In genomic region chr14:78566017-78566858, GRCh38 we compare ENCODE assay signal across 8 cellular contexts.
DNase-seq lines count a peak whose midpoint lies in the region; ATAC-seq, FAIRE-seq and TF ChIP-seq lines count a peak whose summit lies in the region.

No MANE protein-coding gene starts in this region.

- H3K4ac ChIP-seq in H1 (replicated peaks; ENCODE audit: insufficient read length, low read depth, low read length): no peak overlapping the region

- no peak overlapping the region for H2AK5ac ChIP-seq in H1 (ENCODE audit: low read depth, low read length)

- H3K9me3 Mint-ChIP-seq in activated CD4-positive, alpha-beta memory T cell treated with anti-CD3 and anti-CD28 coated beads, Interleukin-2, amount 10 ng/mL, durations not matched to agents 7 days and 5 days: no peaks in the 10 kb centered on the region

- no peaks in the 10 kb centered on the region for H3K79me2 ChIP-seq in H1 (ENCODE audit: control insufficient read depth in 1 of 2, insufficient read depth in 2 of 2, low read length in 2 of 2)

- no peaks in the 10 kb centered on the region for H3K9me3 ChIP-seq in H1 (ENCODE audit: insufficient read depth in 2 of 2, low read depth in 1 of 2, low read length in 1 of 2)

- DNase-seq in GM19239 (ENCODE audit: insufficient read length, low spot score): peak; percentile 41
- DNase-seq in NCI-H510A (lab: John Stamatoyannopoulos, UW): peak; percentile 40
- peak; percentile 60 for DNase-seq in activated CD4-positive, alpha-beta memory T cell treated with anti-CD3 and anti-CD28 coated beads, Interleukin-2, amount 10 ng/mL, durations not matched to agents 7 days and 5 days
- peak; percentile 64 to 93 for DNase-seq in H1 (ENCODE audit: low read depth in 1 of 2, low spot score in 2 of 2)
- DNase-seq in medulla oblongata (ENCODE audit: extremely low spot score): peak; percentile 95
- DNase-seq in stimulated activated CD8-positive, alpha-beta memory T cell treated with anti-CD3 and anti-CD28 coated beads, Interleukin-15, amount 100 ng/mL, for 1 hour (ENCODE audit: low read depth): peak; percentile 27

- POLR2A ChIA-PET in activated CD4-positive, alpha-beta memory T cell treated with anti-CD3 and anti-CD28 coated beads, Interleukin-2, amount 10 ng/mL, durations not matched to agents 7 days and 5 days (lab: Charles Lee): interaction anchor here (0.6 kb wide), 1 partner anchor 1385 kb away, joined by 3 read pairs; no protein-coding TSS in a partner anchor
- POLR2A ChIA-PET in H1 (lab: Charles Lee; ENCODE audit: partially characterized antibody): no interaction called here

- H3K27ac ChIP-seq in C4-2B (no peak overlapping the region), H1 (ENCODE audit: low read depth, low read length) (no peak overlapping the region)

- peak; percentile 98 for TF ChIP-seq RAD21 in H1 (IDR thresholded peaks at IDR 0.05 in 1 of 2, conservative IDR thresholded peaks at IDR 0.05 in 1 of 2; ENCODE audit: low read depth in 2 of 2, low read length in 2 of 2)

- no peaks in the 10 kb centered on the region for H3K27me3 ChIP-seq in H1 (replicated peaks in 1 of 4; ENCODE audit: control insufficient read depth in 3 of 4, extremely low read depth in 1 of 4, insufficient read depth in 3 of 4, low read length in 3 of 4)

- peak overlapping the region; percentile 88 for H2BK5ac ChIP-seq in H1 (ENCODE audit: low read depth, low read length)

- H3K4me3 ChIP-seq in H1 (ENCODE audit: extremely low read depth in 1 of 4, insufficient read depth in 2 of 4, low read depth in 3 of 4, low read length in 4 of 4): peak overlapping the region in 1 of 4 experiments; percentile 29; a peak in 2 of 8 replicates

- no peaks in the 10 kb centered on the region for H3K27me3 Mint-ChIP-seq in activated CD4-positive, alpha-beta memory T cell treated with anti-CD3 and anti-CD28 coated beads, Interleukin-2, amount 10 ng/mL, durations not matched to agents 7 days and 5 days

- H4K20me1 ChIP-seq in H1 (replicated peaks in 1 of 2; ENCODE audit: control insufficient read depth in 1 of 2, insufficient read depth in 2 of 2, low read length in 2 of 2): no peaks in the 10 kb centered on the region

- peak overlapping the region; percentile 62 for H4K91ac ChIP-seq in H1 (replicated peaks; ENCODE audit: insufficient read length, low read length)

- no peak overlapping the region for H3K4me3 Mint-ChIP-seq in activated CD4-positive, alpha-beta memory T cell treated with anti-CD3 and anti-CD28 coated beads, Interleukin-2, amount 10 ng/mL, durations not matched to agents 7 days and 5 days

- no peaks in the 10 kb centered on the region for H3K79me1 ChIP-seq in H1 (ENCODE audit: low read depth, low read length)

- H4K5ac ChIP-seq in H1 (ENCODE audit: insufficient read length, low read depth, low read length): no peak overlapping the region

- peak overlapping the region; percentile 9; the same call in 1 of the 2 replicates for H3K18ac ChIP-seq in H1 (ENCODE audit: extremely low read depth, low read length)

- H3K36me3 Mint-ChIP-seq in activated CD4-positive, alpha-beta memory T cell treated with anti-CD3 and anti-CD28 coated beads, Interleukin-2, amount 10 ng/mL, durations not matched to agents 7 days and 5 days (ENCODE audit: low read depth): no peaks in the 10 kb centered on the region

- no peak overlapping the region; the same call in 1 of the 2 replicates for H2BK12ac ChIP-seq in H1 (ENCODE audit: low read depth, low read length)

- peak overlapping the region; percentile 83 for H2BK20ac ChIP-seq in H1 (ENCODE audit: low read length)

- peak overlapping the region; percentile 51 for H2BK120ac ChIP-seq in H1 (replicated peaks; ENCODE audit: low read depth, low read length)

- H3K4me2 ChIP-seq in H1 (ENCODE audit: insufficient read depth in 1 of 2, low read depth in 2 of 2, low read length in 2 of 2): peak overlapping the region; percentile 4 to 49; a peak in 2 of 4 replicates

- peak overlapping the region; percentile 87 for H4K8ac ChIP-seq in H1 (ENCODE audit: extremely low read depth, insufficient read depth, low read length)

- no peak overlapping the region for H3K9ac ChIP-seq in H1 (replicated peaks in 1 of 4; ENCODE audit: extremely low read depth in 1 of 4, low read depth in 3 of 4, low read length in 3 of 4)

- ATAC-seq in HG03439 (IDR thresholded peaks at IDR 0.05; ENCODE audit: unreplicated experiment): peak; percentile 81

- peaks cover 0 to 6% (median 4%) of the 10 kb centered on the region in 4 experiments; a peak in 4 of 7 replicates for H3K4me1 ChIP-seq in H1 (replicated peaks in 1 of 4; ENCODE audit: control insufficient read depth in 3 of 4, insufficient read depth in 4 of 4, low read length in 3 of 4)

- no peak overlapping the region for H3K23ac ChIP-seq in H1 (ENCODE audit: insufficient read length)

- H3K56ac ChIP-seq in H1 (replicated peaks; ENCODE audit: insufficient read length, low read depth, low read length): no peak overlapping the region

- no peaks in the 10 kb centered on the region for H3K4me1 Mint-ChIP-seq in activated CD4-positive, alpha-beta memory T cell treated with anti-CD3 and anti-CD28 coated beads, Interleukin-2, amount 10 ng/mL, durations not matched to agents 7 days and 5 days

- FAIRE-seq in GM19239 (lab: Jason Lieb, UNC) (peak; percentile 81), H1 (lab: Jason Lieb, UNC) (peak; percentile 87)

- no peaks in the 10 kb centered on the region for H3K23me2 ChIP-seq in H1 (ENCODE audit: low read depth, low read length)

- CTCF ChIA-PET in activated CD4-positive, alpha-beta memory T cell treated with anti-CD3 and anti-CD28 coated beads, Interleukin-2, amount 10 ng/mL, durations not matched to agents 7 days and 5 days (lab: Charles Lee): interaction anchor here (0.6 to 1.8 kb wide), 15 partner anchors 8 to 911 kb away, joined by 3 to 10 read pairs (median 4); no protein-coding TSS in a partner anchor
- CTCF ChIA-PET in H1 (lab: Charles Lee; ENCODE audit: partially characterized antibody): interaction anchor here (0.6 to 4.7 kb wide), 71 partner anchors 8 to 705 kb away, joined by 3 to 51 read pairs (median 4); no protein-coding TSS in a partner anchor

- no peak for TF ChIP-seq POLR2A in H1 (IDR thresholded peaks at IDR 0.05; ENCODE audit: control extremely low read depth in 1 of 2, low read depth in 2 of 2, low read length in 2 of 2)

- H3K14ac ChIP-seq in H1 (ENCODE audit: insufficient read length): no peak overlapping the region

- WGBS in H1 (ENCODE audit: extremely low coverage in 1 of 2, insufficient coverage in 1 of 2, insufficient read length in 1 of 2, insufficient replicate concordance in 2 of 2, low coverage in 1 of 2, low lambda C conversion rate in 2 of 2, missing lambda C conversion rate in 1 of 2), 2 experiments: 30% methylated on average over 14 of the region's 16 CpGs; no CpG with 5 or more reads in 1 of the 2 experiments

- no peaks in the 10 kb centered on the region for H3K36me3 ChIP-seq in H1 (ENCODE audit: control insufficient read depth in 2 of 4, insufficient read depth in 4 of 4, low read length in 3 of 4)

- H3K27ac Mint-ChIP-seq in activated CD4-positive, alpha-beta memory T cell treated with anti-CD3 and anti-CD28 coated beads, Interleukin-2, amount 10 ng/mL, durations not matched to agents 7 days and 5 days: no peak overlapping the region

- H2AFZ ChIP-seq in H1 (ENCODE audit: low read length): peak overlapping the region; percentile 71; the same call in 1 of the 2 replicates

- no peak for TF ChIP-seq EP300 in H1 (IDR thresholded peaks at IDR 0.05; ENCODE audit: borderline replicate concordance in 1 of 2, low read depth in 2 of 2, low read length in 2 of 2)

- TF ChIP-seq CTCF in C4-2B (conservative IDR thresholded peaks at IDR 0.05) (peak; percentile 87), H1 (IDR thresholded peaks at IDR 0.05; ENCODE audit: control extremely low read depth in 1 of 3, insufficient read depth in 1 of 3, low read depth in 1 of 3, low read length in 3 of 3) (peak; percentile 77 to 94 (median 93))

- peak overlapping the region; percentile 67; the same call in 1 of the 2 replicates for H2BK15ac ChIP-seq in H1 (ENCODE audit: low read length)

TF ChIP-seq in H1, 55 proteins besides CTCF, POLR2A, EP300 and RAD21:
- TF ChIP-seq YY1 (IDR thresholded peaks at IDR 0.05; ENCODE audit: low read depth, low read length) (peak; percentile 92), TEAD4 (IDR thresholded peaks at IDR 0.05; ENCODE audit: low read depth, low read length) (peak; percentile 55; the same call in 1 of the 2 replicates), E2F6 (IDR thresholded peaks at IDR 0.05) (no peak), MAX (IDR thresholded peaks at IDR 0.05) (peak; percentile 17; the same call in 1 of the 2 replicates), TBP (IDR thresholded peaks at IDR 0.05; ENCODE audit: low read depth, low read length) (peak; percentile 38; the same call in 1 of the 2 replicates), CHD2 (IDR thresholded peaks at IDR 0.05; ENCODE audit: low read length) (no peak)
TF ChIP-seq in H1: peak in this region for 4.

Comparison
In these comparisons a context has a peak if more than half of its experiments do, and no peak if none do; other contexts are left out.
1. DNase-seq: peak in every context shown above with its lines; median percentile 95 in medulla oblongata; 78 in H1; 60 in activated CD4-positive, alpha-beta memory T cell treated with anti-CD3 and anti-CD28 coated beads, Interleukin-2, amount 10 ng/mL, durations not matched to agents 7 days and 5 days; 41 in GM19239; 40 in NCI-H510A; 27 in stimulated activated CD8-positive, alpha-beta memory T cell treated with anti-CD3 and anti-CD28 coated beads, Interleukin-15, amount 100 ng/mL, for 1 hour.